ENCODE assay signal across 1 cellular context in the genomic region with DNA sequence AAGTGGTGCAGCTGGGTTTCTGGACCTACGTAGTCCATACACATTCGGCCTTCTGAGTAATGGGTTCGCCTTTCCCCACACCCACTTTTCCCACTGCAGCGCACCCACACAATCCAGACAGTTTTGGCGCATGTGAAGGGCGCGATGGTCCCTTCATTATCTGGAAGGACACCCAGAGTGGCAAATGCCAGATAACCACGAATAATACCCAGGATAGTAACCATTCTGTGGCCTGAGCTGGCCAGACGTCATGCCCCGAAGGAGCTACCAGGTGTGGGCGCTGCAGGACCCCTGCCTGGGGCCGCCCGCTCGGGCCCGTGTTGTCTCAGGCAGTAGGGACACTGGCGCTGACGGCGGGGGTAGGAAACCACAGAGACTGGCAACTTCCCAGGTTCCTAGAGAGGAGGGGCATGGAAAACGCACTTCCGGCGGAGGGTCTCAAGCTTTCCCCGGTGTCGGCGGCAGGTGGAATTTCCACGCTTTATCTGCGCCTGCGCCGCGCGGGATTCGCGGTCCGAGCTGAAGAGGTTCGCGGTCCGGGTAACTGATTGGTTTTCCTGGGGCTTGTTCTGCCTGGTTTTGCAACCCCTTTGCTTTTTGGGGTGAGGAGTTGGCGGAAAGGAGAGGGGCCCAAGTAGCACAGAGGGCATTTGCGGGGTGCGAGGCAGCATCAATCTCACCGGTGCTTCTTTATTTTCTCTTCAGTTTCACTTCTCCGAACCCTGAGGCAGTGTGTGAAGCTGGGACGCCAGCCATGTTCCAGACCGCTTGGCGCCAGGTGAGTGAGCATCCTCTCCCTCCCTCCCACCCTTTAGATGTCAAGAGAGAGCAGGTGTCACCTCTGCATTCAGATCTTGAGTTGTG.
TF ChIP-seq lines count a peak whose summit lies in the region.

A gene (plus strand): TSS at position 441 of the 864 bp plus-strand sequence. CDS start 314 bp downstream, at position 755.

TF ChIP-seq in K562, 482 proteins besides CTCF, POLR2A, EP300 and RAD21 (continued from another document):
- TF ChIP-seq, protein P1, sequence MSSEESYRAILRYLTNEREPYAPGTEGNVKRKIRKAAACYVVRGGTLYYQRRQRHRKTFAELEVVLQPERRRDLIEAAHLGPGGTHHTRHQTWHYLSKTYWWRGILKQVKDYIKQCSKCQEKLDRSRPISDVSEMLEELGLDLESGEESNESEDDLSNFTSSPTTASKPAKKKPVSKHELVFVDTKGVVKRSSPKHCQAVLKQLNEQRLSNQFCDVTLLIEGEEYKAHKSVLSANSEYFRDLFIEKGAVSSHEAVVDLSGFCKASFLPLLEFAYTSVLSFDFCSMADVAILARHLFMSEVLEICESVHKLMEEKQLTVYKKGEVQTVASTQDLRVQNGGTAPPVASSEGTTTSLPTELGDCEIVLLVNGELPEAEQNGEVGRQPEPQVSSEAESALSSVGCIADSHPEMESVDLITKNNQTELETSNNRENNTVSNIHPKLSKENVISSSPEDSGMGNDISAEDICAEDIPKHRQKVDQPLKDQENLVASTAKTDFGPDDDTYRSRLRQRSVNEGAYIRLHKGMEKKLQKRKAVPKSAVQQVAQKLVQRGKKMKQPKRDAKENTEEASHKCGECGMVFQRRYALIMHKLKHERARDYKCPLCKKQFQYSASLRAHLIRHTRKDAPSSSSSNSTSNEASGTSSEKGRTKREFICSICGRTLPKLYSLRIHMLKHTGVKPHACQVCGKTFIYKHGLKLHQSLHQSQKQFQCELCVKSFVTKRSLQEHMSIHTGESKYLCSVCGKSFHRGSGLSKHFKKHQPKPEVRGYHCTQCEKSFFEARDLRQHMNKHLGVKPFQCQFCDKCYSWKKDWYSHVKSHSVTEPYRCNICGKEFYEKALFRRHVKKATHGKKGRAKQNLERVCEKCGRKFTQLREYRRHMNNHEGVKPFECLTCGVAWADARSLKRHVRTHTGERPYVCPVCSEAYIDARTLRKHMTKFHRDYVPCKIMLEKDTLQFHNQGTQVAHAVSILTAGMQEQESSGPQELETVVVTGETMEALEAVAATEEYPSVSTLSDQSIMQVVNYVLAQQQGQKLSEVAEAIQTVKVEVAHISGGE (CRISPR knock-in tag; IDR thresholded peaks at IDR 0.05), result peak in 1 of 3 experiments; percentile 66; a peak in 1 of 6 replicates
- TF ChIP-seq XRCC5 (IDR thresholded peaks at IDR 0.05; ENCODE audit: low read depth, low read length), result 0 out of 2 replicates have a peak, but pooled peaks have one; percentile 19
- peak; percentile 63; the same call in 1 of the 2 replicates for TF ChIP-seq LCOR (CRISPR knock-in tag; IDR thresholded peaks at IDR 0.05)
- peak in 1 of 2 experiments; percentile 28; a peak in 1 of 3 replicates for TF ChIP-seq CBX3 (IDR thresholded peaks at IDR 0.05; ENCODE audit: borderline replicate concordance in 1 of 2, low read length in 2 of 2)
- peak; percentile 48; the same call in 1 of the 2 replicates for TF ChIP-seq HDAC2 (IDR thresholded peaks at IDR 0.05)
- no peak for TF ChIP-seq ZNF175 (CRISPR knock-in tag; IDR thresholded peaks at IDR 0.05; ENCODE audit: low read depth)
- 0 out of 2 replicates have a peak, but pooled peaks have one; percentile 22 for TF ChIP-seq NBN (IDR thresholded peaks at IDR 0.05; ENCODE audit: low read depth)
- 0 out of 2 replicates have a peak, but pooled peaks have one; percentile 24 for TF ChIP-seq HOXB6 (CRISPR knock-in tag; IDR thresholded peaks at IDR 0.05; ENCODE audit: borderline replicate concordance)
- peak; percentile 26; the same call in 1 of the 2 replicates for TF ChIP-seq ZEB2 (IDR thresholded peaks at IDR 0.05)
- TF ChIP-seq ZNF133 (CRISPR knock-in tag; IDR thresholded peaks at IDR 0.05), result no peak
- TF ChIP-seq TAF9B (IDR thresholded peaks at IDR 0.05; ENCODE audit: partially characterized antibody), result peak; percentile 26
- TF ChIP-seq NRF1 (conservative IDR thresholded peaks at IDR 0.05 in 1 of 2, IDR thresholded peaks at IDR 0.05 in 1 of 2), result peak; percentile 92 to 93
- peak; percentile 83 for TF ChIP-seq GABPB1 (CRISPR knock-in tag; IDR thresholded peaks at IDR 0.05)
- TF ChIP-seq, protein P2, sequence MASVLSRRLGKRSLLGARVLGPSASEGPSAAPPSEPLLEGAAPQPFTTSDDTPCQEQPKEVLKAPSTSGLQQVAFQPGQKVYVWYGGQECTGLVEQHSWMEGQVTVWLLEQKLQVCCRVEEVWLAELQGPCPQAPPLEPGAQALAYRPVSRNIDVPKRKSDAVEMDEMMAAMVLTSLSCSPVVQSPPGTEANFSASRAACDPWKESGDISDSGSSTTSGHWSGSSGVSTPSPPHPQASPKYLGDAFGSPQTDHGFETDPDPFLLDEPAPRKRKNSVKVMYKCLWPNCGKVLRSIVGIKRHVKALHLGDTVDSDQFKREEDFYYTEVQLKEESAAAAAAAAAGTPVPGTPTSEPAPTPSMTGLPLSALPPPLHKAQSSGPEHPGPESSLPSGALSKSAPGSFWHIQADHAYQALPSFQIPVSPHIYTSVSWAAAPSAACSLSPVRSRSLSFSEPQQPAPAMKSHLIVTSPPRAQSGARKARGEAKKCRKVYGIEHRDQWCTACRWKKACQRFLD (CRISPR knock-in tag; IDR thresholded peaks at IDR 0.05), result peak; percentile 69
- peak; percentile 96; the same call in 1 of the 2 replicates for TF ChIP-seq SREBF2 (CRISPR knock-in tag; IDR thresholded peaks at IDR 0.05)
- TF ChIP-seq JUND (IDR thresholded peaks at IDR 0.05; ENCODE audit: borderline replicate concordance, low read depth, low read length), result peak; percentile 47; the same call in 1 of the 2 replicates
- TF ChIP-seq JUND (tag; IDR thresholded peaks at IDR 0.05; ENCODE audit: borderline replicate concordance, low read depth, low read length), result no peak
- no peak for TF ChIP-seq ZBTB1 (CRISPR knock-in tag; IDR thresholded peaks at IDR 0.05; ENCODE audit: borderline replicate concordance, low read depth)
- TF ChIP-seq, protein P3, sequence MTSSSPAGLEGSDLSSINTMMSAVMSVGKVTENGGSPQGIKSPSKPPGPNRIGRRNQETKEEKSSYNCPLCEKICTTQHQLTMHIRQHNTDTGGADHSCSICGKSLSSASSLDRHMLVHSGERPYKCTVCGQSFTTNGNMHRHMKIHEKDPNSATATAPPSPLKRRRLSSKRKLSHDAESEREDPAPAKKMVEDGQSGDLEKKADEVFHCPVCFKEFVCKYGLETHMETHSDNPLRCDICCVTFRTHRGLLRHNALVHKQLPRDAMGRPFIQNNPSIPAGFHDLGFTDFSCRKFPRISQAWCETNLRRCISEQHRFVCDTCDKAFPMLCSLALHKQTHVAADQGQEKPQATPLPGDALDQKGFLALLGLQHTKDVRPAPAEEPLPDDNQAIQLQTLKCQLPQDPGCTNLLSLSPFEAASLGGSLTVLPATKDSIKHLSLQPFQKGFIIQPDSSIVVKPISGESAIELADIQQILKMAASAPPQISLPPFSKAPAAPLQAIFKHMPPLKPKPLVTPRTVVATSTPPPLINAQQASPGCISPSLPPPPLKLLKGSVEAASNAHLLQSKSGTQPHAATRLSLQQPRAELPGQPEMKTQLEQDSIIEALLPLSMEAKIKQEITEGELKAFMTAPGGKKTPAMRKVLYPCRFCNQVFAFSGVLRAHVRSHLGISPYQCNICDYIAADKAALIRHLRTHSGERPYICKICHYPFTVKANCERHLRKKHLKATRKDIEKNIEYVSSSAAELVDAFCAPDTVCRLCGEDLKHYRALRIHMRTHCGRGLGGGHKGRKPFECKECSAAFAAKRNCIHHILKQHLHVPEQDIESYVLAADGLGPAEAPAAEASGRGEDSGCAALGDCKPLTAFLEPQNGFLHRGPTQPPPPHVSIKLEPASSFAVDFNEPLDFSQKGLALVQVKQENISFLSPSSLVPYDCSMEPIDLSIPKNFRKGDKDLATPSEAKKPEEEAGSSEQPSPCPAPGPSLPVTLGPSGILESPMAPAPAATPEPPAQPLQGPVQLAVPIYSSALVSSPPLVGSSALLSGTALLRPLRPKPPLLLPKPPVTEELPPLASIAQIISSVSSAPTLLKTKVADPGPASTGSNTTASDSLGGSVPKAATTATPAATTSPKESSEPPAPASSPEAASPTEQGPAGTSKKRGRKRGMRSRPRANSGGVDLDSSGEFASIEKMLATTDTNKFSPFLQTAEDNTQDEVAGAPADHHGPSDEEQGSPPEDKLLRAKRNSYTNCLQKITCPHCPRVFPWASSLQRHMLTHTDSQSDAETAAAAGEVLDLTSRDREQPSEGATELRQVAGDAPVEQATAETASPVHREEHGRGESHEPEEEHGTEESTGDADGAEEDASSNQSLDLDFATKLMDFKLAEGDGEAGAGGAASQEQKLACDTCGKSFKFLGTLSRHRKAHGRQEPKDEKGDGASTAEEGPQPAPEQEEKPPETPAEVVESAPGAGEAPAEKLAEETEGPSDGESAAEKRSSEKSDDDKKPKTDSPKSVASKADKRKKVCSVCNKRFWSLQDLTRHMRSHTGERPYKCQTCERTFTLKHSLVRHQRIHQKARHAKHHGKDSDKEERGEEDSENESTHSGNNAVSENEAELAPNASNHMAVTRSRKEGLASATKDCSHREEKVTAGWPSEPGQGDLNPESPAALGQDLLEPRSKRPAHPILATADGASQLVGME (CRISPR knock-in tag; IDR thresholded peaks at IDR 0.05), result 0 out of 2 replicates have a peak, but pooled peaks have one; percentile 14
- peak; percentile 62; the same call in 1 of the 2 replicates for TF ChIP-seq TOE1 (IDR thresholded peaks at IDR 0.05; ENCODE audit: borderline replicate concordance)
- TF ChIP-seq TOE1 (CRISPR knock-in tag; IDR thresholded peaks at IDR 0.05; ENCODE audit: borderline replicate concordance, low read depth), result no peak
- no peak for TF ChIP-seq ZNF707 (CRISPR knock-in tag; conservative IDR thresholded peaks at IDR 0.05)
- TF ChIP-seq, protein P4, sequence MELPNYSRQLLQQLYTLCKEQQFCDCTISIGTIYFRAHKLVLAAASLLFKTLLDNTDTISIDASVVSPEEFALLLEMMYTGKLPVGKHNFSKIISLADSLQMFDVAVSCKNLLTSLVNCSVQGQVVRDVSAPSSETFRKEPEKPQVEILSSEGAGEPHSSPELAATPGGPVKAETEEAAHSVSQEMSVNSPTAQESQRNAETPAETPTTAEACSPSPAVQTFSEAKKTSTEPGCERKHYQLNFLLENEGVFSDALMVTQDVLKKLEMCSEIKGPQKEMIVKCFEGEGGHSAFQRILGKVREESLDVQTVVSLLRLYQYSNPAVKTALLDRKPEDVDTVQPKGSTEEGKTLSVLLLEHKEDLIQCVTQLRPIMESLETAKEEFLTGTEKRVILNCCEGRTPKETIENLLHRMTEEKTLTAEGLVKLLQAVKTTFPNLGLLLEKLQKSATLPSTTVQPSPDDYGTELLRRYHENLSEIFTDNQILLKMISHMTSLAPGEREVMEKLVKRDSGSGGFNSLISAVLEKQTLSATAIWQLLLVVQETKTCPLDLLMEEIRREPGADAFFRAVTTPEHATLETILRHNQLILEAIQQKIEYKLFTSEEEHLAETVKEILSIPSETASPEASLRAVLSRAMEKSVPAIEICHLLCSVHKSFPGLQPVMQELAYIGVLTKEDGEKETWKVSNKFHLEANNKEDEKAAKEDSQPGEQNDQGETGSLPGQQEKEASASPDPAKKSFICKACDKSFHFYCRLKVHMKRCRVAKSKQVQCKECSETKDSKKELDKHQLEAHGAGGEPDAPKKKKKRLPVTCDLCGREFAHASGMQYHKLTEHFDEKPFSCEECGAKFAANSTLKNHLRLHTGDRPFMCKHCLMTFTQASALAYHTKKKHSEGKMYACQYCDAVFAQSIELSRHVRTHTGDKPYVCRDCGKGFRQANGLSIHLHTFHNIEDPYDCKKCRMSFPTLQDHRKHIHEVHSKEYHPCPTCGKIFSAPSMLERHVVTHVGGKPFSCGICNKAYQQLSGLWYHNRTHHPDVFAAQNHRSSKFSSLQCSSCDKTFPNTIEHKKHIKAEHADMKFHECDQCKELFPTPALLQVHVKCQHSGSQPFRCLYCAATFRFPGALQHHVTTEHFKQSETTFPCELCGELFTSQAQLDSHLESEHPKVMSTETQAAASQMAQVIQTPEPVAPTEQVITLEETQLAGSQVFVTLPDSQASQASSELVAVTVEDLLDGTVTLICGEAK (IDR thresholded peaks at IDR 0.05), result peak; percentile 86
- TF ChIP-seq, protein P4 (CRISPR knock-in tag; IDR thresholded peaks at IDR 0.05), result no peak
- TF ChIP-seq KDM5B (IDR thresholded peaks at IDR 0.05; ENCODE audit: insufficient replicate concordance, low read depth, low read length), result peak; percentile 48
- TF ChIP-seq ZNF75A (CRISPR knock-in tag; IDR thresholded peaks at IDR 0.05), result no peak
- TF ChIP-seq NCOA2 (IDR thresholded peaks at IDR 0.05; ENCODE audit: partially characterized antibody in 2 of 2), result no peak
- TF ChIP-seq, protein P5, sequence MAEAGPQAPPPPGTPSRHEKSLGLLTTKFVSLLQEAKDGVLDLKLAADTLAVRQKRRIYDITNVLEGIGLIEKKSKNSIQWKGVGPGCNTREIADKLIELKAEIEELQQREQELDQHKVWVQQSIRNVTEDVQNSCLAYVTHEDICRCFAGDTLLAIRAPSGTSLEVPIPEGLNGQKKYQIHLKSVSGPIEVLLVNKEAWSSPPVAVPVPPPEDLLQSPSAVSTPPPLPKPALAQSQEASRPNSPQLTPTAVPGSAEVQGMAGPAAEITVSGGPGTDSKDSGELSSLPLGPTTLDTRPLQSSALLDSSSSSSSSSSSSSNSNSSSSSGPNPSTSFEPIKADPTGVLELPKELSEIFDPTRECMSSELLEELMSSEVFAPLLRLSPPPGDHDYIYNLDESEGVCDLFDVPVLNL (CRISPR knock-in tag; IDR thresholded peaks at IDR 0.05; ENCODE audit: low read depth), result no peak
- TF ChIP-seq SP2 (IDR thresholded peaks at IDR 0.05; ENCODE audit: extremely low read depth, low read depth, low read length, poor library complexity, severe bottlenecking), result peak; percentile 42
- no peak for TF ChIP-seq TAF15 (IDR thresholded peaks at IDR 0.05; ENCODE audit: low read depth, low read length)
- TF ChIP-seq TARDBP (IDR thresholded peaks at IDR 0.05), result no peak; the same call in 1 of the 2 replicates
- TF ChIP-seq ZNF23 (CRISPR knock-in tag; IDR thresholded peaks at IDR 0.05), result no peak
